In genomic region chr11:131033151-131033651, GRCh38 we compare ENCODE assay signal across 10 cellular contexts.
DNase-seq lines count a peak whose midpoint lies in the region; ATAC-seq and TF ChIP-seq lines count a peak whose summit lies in the region.
"Had no signal": no experiment of that assay in that cellular context is flagged by ENCODE, and none has a peak within 500 bp of the region (broad histone marks: within the 10 kb centered on the region; RNA-seq: fewer than 3 reads in every experiment).

No MANE protein-coding gene starts in this region.

- no peak overlapping the region for H3K23ac ChIP-seq in mesenchymal stem cell (ENCODE audit: low read length in 2 of 2)

- H4K8ac ChIP-seq in mesenchymal stem cell (ENCODE audit: low read length): no peak overlapping the region

- H3K4me1 ChIP-seq in mesenchymal stem cell (ENCODE audit: control insufficient read depth, insufficient read depth, low read depth, low read length): peaks cover 6% of the 10 kb centered on the region
- H3K4me1 ChIP-seq in BE2C: no peaks in the 10 kb centered on the region
- no peaks in the 10 kb centered on the region for H3K4me1 ChIP-seq in sigmoid colon

- no peak for TF ChIP-seq EP300 in sigmoid colon (IDR thresholded peaks at IDR 0.05)

- no peak overlapping the region for H2BK120ac ChIP-seq in mesenchymal stem cell (ENCODE audit: low read depth, low read length)

- H3K27ac ChIP-seq in cingulate gyrus (ENCODE audit: low read depth, low read length) (peak overlapping the region; percentile 3), mesenchymal stem cell (ENCODE audit: low read length, poor library complexity, severe bottlenecking) (peak overlapping the region; percentile 67), sigmoid colon (no peak overlapping the region)

- no peak overlapping the region for H2AK5ac ChIP-seq in mesenchymal stem cell (ENCODE audit: low read length, severe bottlenecking)

- ATAC-seq in GM21619 (IDR thresholded peaks at IDR 0.05; ENCODE audit: unreplicated experiment): no peak

- H3K9ac ChIP-seq in mesenchymal stem cell (ENCODE audit: low read length): no peak overlapping the region

- no peak overlapping the region for H2BK5ac ChIP-seq in mesenchymal stem cell (ENCODE audit: low read depth, low read length, poor library complexity, severe bottlenecking)

- H3K14ac ChIP-seq in mesenchymal stem cell (ENCODE audit: low read length in 2 of 2): peak overlapping the region in 1 of 2 experiments; percentile 72

- TF ChIP-seq CTCF in BE2C (IDR thresholded peaks at IDR 0.05; ENCODE audit: low read depth, low read length) (no peak), sigmoid colon (IDR thresholded peaks at IDR 0.05) (no peak)

- 2% methylated on average over 5 of the region's 5 CpGs for WGBS in mesenchymal stem cell
- 50 to 58% methylated on average over 5 of the region's 5 CpGs for WGBS in sigmoid colon, 2 donors

- H3K27me3 ChIP-seq in mesenchymal stem cell (ENCODE audit: control insufficient read depth in 1 of 2, insufficient read depth in 1 of 2, low read length in 2 of 2): peaks cover 0 to 3% of the 10 kb centered on the region in 2 experiments
- no peaks in the 10 kb centered on the region for H3K27me3 ChIP-seq in BE2C
- peaks cover 0 to 7% (median 0%) of the 10 kb centered on the region in 3 donors for H3K27me3 ChIP-seq in sigmoid colon

- H2BK12ac ChIP-seq in mesenchymal stem cell (ENCODE audit: low read length in 2 of 2): peak overlapping the region; percentile 77 to 85

- intact Hi-C loops in sigmoid colon (cut with DNase I): no loop called here

- H2AFZ ChIP-seq in mesenchymal stem cell (ENCODE audit: low read depth, low read length): no peak overlapping the region

- no peak for TF ChIP-seq POLR2A in sigmoid colon (IDR thresholded peaks at IDR 0.05)

- H3K4me3 ChIP-seq in mesenchymal stem cell (ENCODE audit: insufficient read depth in 1 of 2, low read depth in 1 of 2, low read length in 2 of 2): no peak overlapping the region
- H3K4me3 ChIP-seq in BE2C (ENCODE audit: low read depth, low read length): no peak overlapping the region
- H3K4me3 ChIP-seq in sigmoid colon: no peak overlapping the region

- H3K79me1 ChIP-seq in mesenchymal stem cell (replicated peaks; ENCODE audit: low read length, poor library complexity, severe bottlenecking): no peaks in the 10 kb centered on the region

- peak overlapping the region; percentile 12 to 62 for H3K4ac ChIP-seq in mesenchymal stem cell (ENCODE audit: low read depth in 1 of 2, low read length in 2 of 2)

- H4K91ac ChIP-seq in mesenchymal stem cell (ENCODE audit: low read length): peak overlapping the region; percentile 89

- peak; percentile 55 for DNase-seq in COLO668 (lab: John Stamatoyannopoulos, UW; ENCODE audit: unreplicated experiment)
- peak; percentile 87 for DNase-seq in M059J (ENCODE audit: low read depth)
- peak; percentile 92 for DNase-seq in mesenchymal stem cell
- DNase-seq in central memory CD4-positive, alpha-beta T cell: no peak
- DNase-seq in BE2C: no peak
- DNase-seq in sigmoid colon: no peak
- DNase-seq: GF-D8, naive B cell had no signal

- H2BK15ac ChIP-seq in mesenchymal stem cell (ENCODE audit: low read depth, poor library complexity, severe bottlenecking): no peak overlapping the region

- H3K9me3 ChIP-seq in mesenchymal stem cell (ENCODE audit: control insufficient read depth, low read length) (no peaks in the 10 kb centered on the region), BE2C (no peaks in the 10 kb centered on the region; the same call in 1 of the 2 replicates), sigmoid colon (no peaks in the 10 kb centered on the region)

- H3K4me2 ChIP-seq in mesenchymal stem cell (ENCODE audit: low read length, poor library complexity, severe bottlenecking): no peak overlapping the region

- no peaks in the 10 kb centered on the region for H3K36me3 ChIP-seq in mesenchymal stem cell (ENCODE audit: control insufficient read depth in 1 of 2, insufficient read depth in 2 of 2, low read depth in 1 of 2, low read length in 2 of 2)
- no peaks in the 10 kb centered on the region for H3K36me3 ChIP-seq in BE2C
- no peaks in the 10 kb centered on the region for H3K36me3 ChIP-seq in sigmoid colon

- peak overlapping the region; percentile 50 to 87 for H3K18ac ChIP-seq in mesenchymal stem cell (ENCODE audit: low read depth in 1 of 2, low read length in 2 of 2)

Comparison
In these comparisons a context has a peak if more than half of its experiments do, and no peak if none do; other contexts are left out.
1. DNase-seq: peak in COLO668 (single experiment), M059J (single experiment) and mesenchymal stem cell (single experiment); none in central memory CD4-positive, alpha-beta T cell (single experiment), BE2C (single experiment) and sigmoid colon (single experiment).
2. H3K27ac ChIP-seq: peak in cingulate gyrus (single experiment) and mesenchymal stem cell (single experiment); none in sigmoid colon (0 of 4).